In genomic region chr1:144550019-144550828, GRCh38 we compare ENCODE assay signal across 11 cellular contexts. TPM values are rescaled to one million over a fixed set of nuclear protein-coding genes. Genes with fewer than 3 reads are reported as not detected.
DNase-seq lines count a peak whose midpoint lies in the region; ATAC-seq, FAIRE-seq and TF ChIP-seq lines count a peak whose summit lies in the region.
"Not testable (repeated sequence)": the region's sequence is repeated elsewhere in the genome, so short reads cannot be mapped to it uniquely, and the experiment has no call there.
"Had no signal": no experiment of that assay in that cellular context is flagged by ENCODE, and none has a peak within 500 bp of the region (broad histone marks: within the 10 kb centered on the region; RNA-seq: fewer than 3 reads in every experiment).

No MANE protein-coding gene starts in this region.

- H3K27ac ChIP-seq in DOHH2 (ENCODE audit: low read depth, low read length) = peak overlapping the region; percentile 71
- H3K27ac ChIP-seq in KMS-11 = peak overlapping the region; percentile 93
- H3K27ac ChIP-seq in GM12878 (ENCODE audit: control insufficient read depth, insufficient read depth); osteoblast (ENCODE audit: low read depth, low read length): not testable (repeated sequence)
- H3K27ac ChIP-seq in transverse colon = peak overlapping the region in 3 of 4 donors; percentile 77 to 92 (median 87)

- not testable (repeated sequence) for TF ChIP-seq RAD21 in GM12878 (IDR thresholded peaks at IDR 0.05; ENCODE audit: insufficient read depth, low read depth, low read length)

- peak overlapping the region; percentile 94 for H3K9ac ChIP-seq in KMS-11
- H3K9ac ChIP-seq in NT2/D1 (ENCODE audit: insufficient read length, low read depth) = peak overlapping the region; percentile 32
- H3K9ac ChIP-seq in GM12878 (ENCODE audit: control insufficient read depth, insufficient read depth, low read length) = not testable (repeated sequence)

- H3K4me3 ChIP-seq in DOHH2 (ENCODE audit: low read length) = peak overlapping the region; percentile 63
- peak overlapping the region; percentile 46 for H3K4me3 ChIP-seq in KMS-11 (IDR thresholded peaks at IDR 0.05; ENCODE audit: insufficient read depth, low read depth, low read length)
- peak overlapping the region; percentile 19 for H3K4me3 ChIP-seq in NT2/D1 (ENCODE audit: insufficient read length, low read depth)
- peak overlapping the region; percentile 57; the same call in 1 of the 2 replicates for H3K4me3 ChIP-seq in GM12878
- H3K4me3 ChIP-seq in osteoblast (ENCODE audit: insufficient read depth, low read length); transverse colon: not testable (repeated sequence)

- not testable (repeated sequence) for H3K79me2 ChIP-seq in DOHH2 (ENCODE audit: control insufficient read depth, low read length); KMS-11 (ENCODE audit: insufficient read depth, low read depth); GM12878 (ENCODE audit: control insufficient read depth, insufficient read depth, low read length); osteoblast (ENCODE audit: insufficient read depth, low read length)

- RAD21 ChIA-PET in GM12878 (lab: Charles Lee; ENCODE audit: unreplicated experiment) = not testable (repeated sequence)

- not testable (repeated sequence) for TF ChIP-seq POLR2A in GM12878 (IDR thresholded peaks at IDR 0.05; ENCODE audit: low read depth, low read length); transverse colon (IDR thresholded peaks at IDR 0.05)

- not testable (repeated sequence) for TF ChIP-seq EP300 in GM12878 (IDR thresholded peaks at IDR 0.05; ENCODE audit: borderline replicate concordance in 1 of 2, control insufficient read depth in 1 of 2, low read depth in 2 of 2, low read length in 2 of 2); transverse colon (IDR thresholded peaks at IDR 0.05; ENCODE audit: low read depth)

- 34% methylated on average over 10 of the region's 12 CpGs for WGBS in GM12878 (ENCODE audit: insufficient coverage, insufficient replicate concordance, low lambda C conversion rate, missing lambda C conversion rate)
- 41 to 48% methylated on average over 10 to 12 of the region's 12 CpGs for WGBS in transverse colon (ENCODE audit: low coverage in 1 of 2), 2 donors

- in situ Hi-C loops in GM12878 (cut with MboI); transverse colon (cut with MboI; ENCODE audit: low pct_ligation_motif_present in 1 of 4, low pct_unique_long_range_greater_than_20kb in 1 of 4, low sequenced_read_pairs in 3 of 4): not testable (repeated sequence)

- POLR2A ChIA-PET in GM12878 (lab: Charles Lee) = not testable (repeated sequence)

- peak overlapping the region; percentile 81 for H2AFZ ChIP-seq in KMS-11 (ENCODE audit: low read depth)
- H2AFZ ChIP-seq in GM12878 (ENCODE audit: control insufficient read depth, low read depth, low read length); osteoblast (ENCODE audit: low read length): not testable (repeated sequence)

- not testable (repeated sequence) for H3K9me3 ChIP-seq in DOHH2 (ENCODE audit: control insufficient read depth, insufficient read depth, low read length); NT2/D1 (ENCODE audit: insufficient read depth, low read length); GM12878 (replicated peaks; ENCODE audit: control insufficient read depth, insufficient read depth, low read length); osteoblast (ENCODE audit: low read depth, low read length); transverse colon

- H3K4me1 ChIP-seq in DOHH2 (ENCODE audit: control insufficient read depth, low read length) (peaks cover 36% of the 10 kb centered on the region), KMS-11 (ENCODE audit: low read depth, poor library complexity, severe bottlenecking) (peaks cover 51% of the 10 kb centered on the region), osteoblast (ENCODE audit: insufficient read depth, low read length) (peaks cover 14% of the 10 kb centered on the region), transverse colon (peaks cover 0 to 11% (median 5%) of the 10 kb centered on the region in 4 donors)
- not testable (repeated sequence) for H3K4me1 ChIP-seq in NT2/D1 (ENCODE audit: insufficient read depth, insufficient read length); GM12878 (ENCODE audit: control insufficient read depth, insufficient read depth, low read length)

- intact Hi-C loops in GM12878 (cut with micrococcal nuclease; ENCODE audit: unreplicated experiment); transverse colon (cut with DNase I; ENCODE audit: low total_unique reads): not testable (repeated sequence)

- not testable (repeated sequence) for DNase-seq in NT2/D1 (ENCODE audit: low read depth, low spot score); GM12878 (ENCODE audit: low read depth, low spot score); osteoblast (ENCODE audit: insufficient read length, low spot score, missing footprints)
- DNase-seq in activated CD4-positive, alpha-beta T cell treated with anti-CD3 and anti-CD28 coated beads for 48 hours = peak; percentile 62
- DNase-seq in glomerular visceral epithelial cell (ENCODE audit: extremely low spot score) (peak; percentile 77), transverse colon (peak; percentile 21)

- not testable (repeated sequence) for H4K20me1 ChIP-seq in DOHH2 (ENCODE audit: control insufficient read depth, insufficient read depth, low read depth, low read length); KMS-11 (ENCODE audit: insufficient read depth); GM12878 (ENCODE audit: control insufficient read depth, insufficient read depth); osteoblast (ENCODE audit: insufficient read depth, low read length)

- BruUV-seq in GM12878 (replicated peaks; lab: Mats Ljungman, UMichigan) = not testable (repeated sequence)

- not testable (repeated sequence) for H3K36me3 ChIP-seq in DOHH2 (ENCODE audit: control insufficient read depth, low read length); KMS-11 (ENCODE audit: insufficient read depth); NT2/D1 (ENCODE audit: insufficient read depth, insufficient read length, low read length); GM12878 (ENCODE audit: control insufficient read depth in 2 of 2, insufficient read depth in 2 of 2, low read length in 1 of 2); osteoblast (ENCODE audit: insufficient read depth, low read length); transverse colon

- H3K4me2 ChIP-seq in DOHH2 (ENCODE audit: low read length) = peak overlapping the region; percentile 65
- peak overlapping the region; percentile 94 for H3K4me2 ChIP-seq in KMS-11
- peak overlapping the region; percentile 72 for H3K4me2 ChIP-seq in GM12878 (ENCODE audit: control insufficient read depth, insufficient read depth)
- peak overlapping the region; percentile 83 for H3K4me2 ChIP-seq in osteoblast (ENCODE audit: insufficient read depth, low read length)

- H3F3A ChIP-seq in DOHH2 (ENCODE audit: control insufficient read depth, insufficient read depth) = peaks cover 25% of the 10 kb centered on the region

- FAIRE-seq in GM12878 (lab: Jason Lieb, UNC) = not testable (repeated sequence)

- SMC1A ChIA-PET in GM12878 (lab: Charles Lee; ENCODE audit: uncharacterized antibody, unreplicated experiment) = not testable (repeated sequence)

- CTCF ChIA-PET in GM12878 (lab: Yijun Ruan, JAX) = not testable (repeated sequence)

- not testable (repeated sequence) for ATAC-seq in GM12878

- H3K9me2 ChIP-seq in DOHH2 (replicated peaks; ENCODE audit: control insufficient read depth, low read length) = not testable (repeated sequence)

- not testable (repeated sequence) for TF ChIP-seq CTCF in DOHH2 (IDR thresholded peaks at IDR 0.05; ENCODE audit: low read depth, low read length, poor library complexity, severe bottlenecking); GM12878 (IDR thresholded peaks at IDR 0.05 in 2 of 3, conservative IDR thresholded peaks at IDR 0.05 in 1 of 3; ENCODE audit: control insufficient read depth in 2 of 3, extremely low read depth in 1 of 3, insufficient read depth in 1 of 3, low read depth in 3 of 3, low read length in 3 of 3); osteoblast (IDR thresholded peaks at IDR 0.05; ENCODE audit: extremely low read depth, low read depth, low read length); transverse colon (IDR thresholded peaks at IDR 0.05)
- TF ChIP-seq CTCF in KMS-11 (conservative IDR thresholded peaks at IDR 0.05; ENCODE audit: low read depth, low read length) = peak; percentile 41

- H3K27me3 ChIP-seq in DOHH2 (ENCODE audit: control insufficient read depth, low read length); KMS-11 (ENCODE audit: insufficient read depth, low read depth); NT2/D1 (ENCODE audit: insufficient read depth, insufficient read length); GM12878 (replicated peaks in 1 of 2; ENCODE audit: control insufficient read depth in 2 of 2, insufficient read depth in 2 of 2, low read length in 1 of 2); osteoblast (ENCODE audit: insufficient read depth, low read length): not testable (repeated sequence)
- peaks cover 28% of the 10 kb centered on the region for H3K27me3 ChIP-seq in transverse colon

RNA-seq across cellular contexts. Expression of gene PPIAL4F, which starts 42.5 kb away (rescaled TPM):
- not detected in 2 replicates for total RNA-seq in GM12878 (2013; cell fraction: nucleolus; rRNA removed)
- total RNA-seq in GM12878 (2014; rRNA removed) (not detected in 2 replicates), GM12878 (2014; rRNA removed; fragmentation: Illumina TruSeq; extraction: Trizol) (not detected in 2 replicates), GM12878 (2021) (not detected in 2 replicates), osteoblast (not detected in 2 replicates), transverse colon (not detected)
- polyA plus RNA-seq in GM12878 (2011; ENCODE audit: low read depth) = not detected
- polyA plus RNA-seq in GM12878 (2011; rRNA removed) (not detected in 2 replicates), GM12878 (2014; fragmentation: Illumina TruSeq; extraction: Trizol) (not detected in 2 replicates), GM12878 (2014; fragmentation: Nextera tagmentation; extraction: Ambion mirVana) (not detected), GM12878 (2014; rRNA removed) (not detected in 2 replicates), GM12878 (2016; fragmentation: Nextera tagmentation; extraction: Ambion mirVana) (not detected)
- not detected in 2 replicates for polyA plus RNA-seq in GM12878 (2011; cell fraction: cytosol; rRNA removed)
- polyA plus RNA-seq in GM12878 (2011; cell fraction: nucleus; rRNA removed) = not detected in 2 replicates
- polyA plus RNA-seq in GM12878 (2012) = not detected in 2 replicates
- polyA minus RNA-seq in GM12878 (2011; rRNA and poly(A)+ RNA removed) = not detected in 2 replicates
- polyA minus RNA-seq in GM12878 (2011; cell fraction: cytosol; rRNA and poly(A)+ RNA removed) = not detected in 2 replicates
- polyA minus RNA-seq in GM12878 (2011; cell fraction: nucleus; rRNA and poly(A)+ RNA removed) = not detected in 2 replicates
- total RNA-seq: esophagus muscularis mucosa, left colon, prostate gland had no signal
